11 cellular contexts compared by ENCODE assay signal in genomic region chr19:44749994-44750393, GRCh38. TPM values are rescaled to one million over a fixed set of nuclear protein-coding genes. Genes with fewer than 3 reads are reported as not detected.
DNase-seq lines count a peak whose midpoint lies in the region; ATAC-seq, FAIRE-seq and TF ChIP-seq lines count a peak whose summit lies in the region.
"Had no signal": no experiment of that assay in that cellular context is flagged by ENCODE, and none has a peak within 500 bp of the region (broad histone marks: within the 10 kb centered on the region; RNA-seq: fewer than 3 reads in every experiment).

No MANE protein-coding gene starts in this region.

- DNase-seq in GM12865 (ENCODE audit: low read depth) (no peak), hepatocyte (ENCODE audit: low spot score) (no peak), small intestine (no peak), G401 (ENCODE audit: low spot score) (no peak), DMS53 (lab: John Stamatoyannopoulos, UW) (no peak), epidermal melanocyte (ENCODE audit: insufficient read length, low spot score) (no peak)
- no peak for DNase-seq in activated CD8-positive, alpha-beta T cell treated with anti-CD3 and anti-CD28 coated beads for 36 hours
- DNase-seq: amygdala, OCI-M1, substantia nigra had no signal

- no peaks in the 10 kb centered on the region for H3K27me3 Mint-ChIP-seq in activated CD8-positive, alpha-beta T cell treated with anti-CD3 and anti-CD28 coated beads for 36 hours

- ATAC-seq in activated CD8-positive, alpha-beta T cell treated with anti-CD3 and anti-CD28 coated beads for 36 hours, result no peak
- no peak for ATAC-seq in GM19351 (IDR thresholded peaks at IDR 0.05; ENCODE audit: unreplicated experiment)

- TF ChIP-seq CTCF in GM12865 (IDR thresholded peaks at IDR 0.05; ENCODE audit: insufficient read depth, low read depth, low read length, missing control alignments) (no peak), hepatocyte (IDR thresholded peaks at IDR 0.05; ENCODE audit: poor library complexity) (no peak)
- TF ChIP-seq CTCF in activated CD8-positive, alpha-beta T cell treated with anti-CD3 and anti-CD28 coated beads for 36 hours (IDR thresholded peaks at IDR 0.05), result no peak

- no peak for FAIRE-seq in small intestine (lab: Jason Lieb, UNC)

- H3K36me3 ChIP-seq in hepatocyte (replicated peaks; ENCODE audit: insufficient read depth, low read depth), result no peaks in the 10 kb centered on the region
- H3K36me3 ChIP-seq in small intestine (ENCODE audit: control insufficient read depth in 2 of 2, insufficient read depth in 2 of 2, low read length in 2 of 2), result peaks cover 0 to 6% of the 10 kb centered on the region in 2 donors

- H3K4me1 ChIP-seq in hepatocyte (ENCODE audit: insufficient read depth) (peaks cover 38% of the 10 kb centered on the region), small intestine (ENCODE audit: control insufficient read depth in 2 of 2, insufficient read depth in 1 of 2, low read depth in 1 of 2, low read length in 1 of 2) (peaks cover 6 to 15% of the 10 kb centered on the region in 2 donors)

- H3K4me3 ChIP-seq in GM12865 (ENCODE audit: low read depth, low read length) (peak overlapping the region; percentile 79), hepatocyte (peak overlapping the region; percentile 70), small intestine (ENCODE audit: low read depth in 1 of 2, low read length in 2 of 2) (peak overlapping the region; percentile 91 to 95)

- in situ Hi-C loops in G401 (cut with HindIII; ENCODE audit: low sequenced_read_pairs), result no loop called here

- no peaks in the 10 kb centered on the region for H4K20me1 ChIP-seq in hepatocyte (ENCODE audit: insufficient read depth, poor library complexity, severe bottlenecking)

- POLR2A ChIA-PET in activated CD8-positive, alpha-beta T cell treated with anti-CD3 and anti-CD28 coated beads for 36 hours (lab: Charles Lee), result interaction anchor here (0.6 to 1.0 kb wide), 2 partner anchors 17 to 27 kb away, joined by 3 to 4 read pairs; no protein-coding TSS in a partner anchor

- intact Hi-C loops in activated CD8-positive, alpha-beta T cell treated with anti-CD3 and anti-CD28 coated beads for 36 hours (cut with micrococcal nuclease), result no loop called here

- H3K79me2 ChIP-seq in hepatocyte, result peaks cover 34% of the 10 kb centered on the region

- H3K9me3 Mint-ChIP-seq in activated CD8-positive, alpha-beta T cell treated with anti-CD3 and anti-CD28 coated beads for 36 hours, result no peaks in the 10 kb centered on the region

- H3K4me3 Mint-ChIP-seq in activated CD8-positive, alpha-beta T cell treated with anti-CD3 and anti-CD28 coated beads for 36 hours, result peak overlapping the region; percentile 87

- H3K9me3 ChIP-seq in hepatocyte (ENCODE audit: low read depth) (no peaks in the 10 kb centered on the region), small intestine (ENCODE audit: control insufficient read depth, low read depth) (no peaks in the 10 kb centered on the region)

- H3K36me3 Mint-ChIP-seq in activated CD8-positive, alpha-beta T cell treated with anti-CD3 and anti-CD28 coated beads for 36 hours (ENCODE audit: low read depth), result peaks cover 39% of the 10 kb centered on the region

- H3K27ac Mint-ChIP-seq in activated CD8-positive, alpha-beta T cell treated with anti-CD3 and anti-CD28 coated beads for 36 hours, result peak overlapping the region; percentile 83

- 93% methylated on average over 10 of the region's 10 CpGs for WGBS in hepatocyte (ENCODE audit: low lambda C conversion rate, missing lambda C conversion rate)
- 45 to 58% (median 48%) methylated on average over 9 to 10 of the region's 10 CpGs for WGBS in small intestine, 3 donors

- peaks cover 58% of the 10 kb centered on the region for H3K4me1 Mint-ChIP-seq in activated CD8-positive, alpha-beta T cell treated with anti-CD3 and anti-CD28 coated beads for 36 hours (ENCODE audit: low read depth)

- H2AFZ ChIP-seq in hepatocyte, result no peak overlapping the region

- peak overlapping the region; percentile 99 for H3K4me2 ChIP-seq in hepatocyte

- CTCF ChIA-PET in activated CD8-positive, alpha-beta T cell treated with anti-CD3 and anti-CD28 coated beads for 36 hours (lab: Charles Lee), result interaction anchor here (1.2 to 2.3 kb wide), 4 partner anchors 10 to 34 kb away, joined by 4 to 14 read pairs (median 8); no protein-coding TSS in a partner anchor

- H3K27me3 ChIP-seq in hepatocyte, result no peaks in the 10 kb centered on the region
- no peaks in the 10 kb centered on the region for H3K27me3 ChIP-seq in small intestine (ENCODE audit: control insufficient read depth in 2 of 2, insufficient read depth in 2 of 2, low read length in 2 of 2)

- no peaks in the 10 kb centered on the region for H3K9me2 ChIP-seq in hepatocyte (replicated peaks; ENCODE audit: insufficient read depth)

- H3K27ac ChIP-seq in hepatocyte (no peak overlapping the region), small intestine (ENCODE audit: low read depth in 1 of 2, low read length in 1 of 2) (peak overlapping the region; percentile 97 to 100)

RNA-seq across cellular contexts. Expression of gene BCL3, which starts 1.5 kb away (rescaled TPM):
- 10 to 100 TPM; 22.8 to 27.7 TPM for total RNA-seq in activated CD8-positive, alpha-beta T cell treated with anti-CD3 and anti-CD28 coated beads for 36 hours
- total RNA-seq in hepatocyte, result 4.3 and 6.3 TPM in 2 replicates
- 45.7 and 51.4 TPM in 2 replicates for polyA plus RNA-seq in hepatocyte
- 100 to 1,000 TPM in 2 of 3 donors, 10 to 100 TPM in 1; 48.6 to 136 (median 106) TPM for polyA plus RNA-seq in small intestine
- 6.6 and 9.1 TPM in 2 replicates for total RNA-seq in G401 (2014; rRNA removed; shearing (Covaris generic))

RNA-seq across cellular contexts. Expression of gene CBLC, which starts 27.7 kb away (rescaled TPM):
- not detected for total RNA-seq in activated CD8-positive, alpha-beta T cell treated with anti-CD3 and anti-CD28 coated beads for 36 hours
- total RNA-seq in hepatocyte, result 26.2 and 28.3 TPM in 2 replicates
- 38.1 and 39.7 TPM in 2 replicates for polyA plus RNA-seq in hepatocyte
- 100 to 1,000 TPM in 2 of 3 donors, 10 to 100 TPM in 1; 67.6 to 162 (median 117) TPM for polyA plus RNA-seq in small intestine
- not detected in 2 replicates for total RNA-seq in G401 (2014; rRNA removed; shearing (Covaris generic))

RNA-seq across cellular contexts. Expression of gene CEACAM16, which starts 51.0 kb away (rescaled TPM):
- total RNA-seq in activated CD8-positive, alpha-beta T cell treated with anti-CD3 and anti-CD28 coated beads for 36 hours, result not detected
- 0.73 TPM in 1 of 2 replicates, not detected in the other for total RNA-seq in hepatocyte
- not detected in 2 replicates for polyA plus RNA-seq in hepatocyte
- not detected for polyA plus RNA-seq in small intestine
- total RNA-seq in G401 (2014; rRNA removed; shearing (Covaris generic)), result not detected in 2 replicates

RNA-seq across cellular contexts. Expression of gene BCAM, which starts 58.9 kb away (rescaled TPM):
- not detected for total RNA-seq in activated CD8-positive, alpha-beta T cell treated with anti-CD3 and anti-CD28 coated beads for 36 hours
- total RNA-seq in hepatocyte, result 53.3 and 77.1 TPM in 2 replicates
- polyA plus RNA-seq in hepatocyte (34.7 and 41.8 TPM in 2 replicates), small intestine (10 to 100 TPM in 1 of 3 donors, 1 to 10 TPM in 2; 2.9 to 32.6 (median 4.3) TPM)
- total RNA-seq in G401 (2014; rRNA removed; shearing (Covaris generic)), result 28.5 and 28.9 TPM in 2 replicates

Comparison
In these comparisons a context has a peak if more than half of its experiments do, and no peak if none do; other contexts are left out.
1. RNA of gene CBLC, which starts 27.7 kb away (total RNA-seq): 26.2 to 28.3 TPM in hepatocyte; not detected in activated CD8-positive, alpha-beta T cell treated with anti-CD3 and anti-CD28 coated beads for 36 hours and not detected in G401; every median in the first group is over 10 times any median in the second.
2. Peak in every context shown above with its lines, with median percentiles within 50 percentile points of each other: H3K4me3 ChIP-seq.